In genomic region chr4:181650033-181650825, GRCh38 we compare ENCODE assay signal across 19 cellular contexts.
A peak's percentile ranks its signal among the peaks of the same experiment; 100 is the strongest.
DNase-seq lines count a peak whose midpoint lies in the region; ATAC-seq and TF ChIP-seq lines count a peak whose summit lies in the region.
"Had no signal": no experiment of that assay in that cellular context is flagged by ENCODE, and none has a peak within 500 bp of the region (broad histone marks: within the 10 kb centered on the region; RNA-seq: fewer than 3 reads in every experiment).

No MANE protein-coding gene starts in this region.

- H2AFZ ChIP-seq in ACC112 (ENCODE audit: low read length, unreplicated experiment), result peak overlapping the region; percentile 60

- intact Hi-C loops in heart right ventricle (cut with DNase I), result no loop called here

- DNase-seq in M059J (ENCODE audit: low read depth), result peak; percentile 25
- DNase-seq in amniotic epithelial cell (ENCODE audit: low read depth), result peak; percentile 31
- peak; percentile 44 for DNase-seq in fibroblast of the aortic adventitia (ENCODE audit: low read depth)
- no peak for DNase-seq in heart right ventricle
- no peak for DNase-seq in DMS79 treated with DMSO at 0.1 percent for 48 hours (lab: John Stamatoyannopoulos, UW)
- DNase-seq: DMS 273 treated with DMSO at 0.1 percent for 48 hours, GF-D8, Kasumi-1, MV-4-11, NCI-H1417, NCI-H2029 treated with DMSO at 0.1 percent for 48 hours, NCI-H510A treated with DMSO at 0.1 percent for 48 hours, Peyer's patch had no signal

- H3K36me3 ChIP-seq in ACC112 (ENCODE audit: insufficient read depth, low read length) (no peaks in the 10 kb centered on the region), heart right ventricle (no peaks in the 10 kb centered on the region)
- H3K36me3 ChIP-seq: Peyer's patch had no signal

- H3K4me1 ChIP-seq in ACC112 (ENCODE audit: control insufficient read depth, insufficient read depth, low read length, unreplicated experiment) (peaks cover 32% of the 10 kb centered on the region), heart right ventricle (no peaks in the 10 kb centered on the region)
- H3K4me1 ChIP-seq: A549, Peyer's patch had no signal

- H3K79me2 ChIP-seq in ACC112 (ENCODE audit: control insufficient read depth, insufficient read depth, low read length, unreplicated experiment), result no peaks in the 10 kb centered on the region

- H3K27ac ChIP-seq in ACC112 (ENCODE audit: low read depth, low read length) (peak overlapping the region; percentile 18; the same call in 1 of the 2 replicates), heart right ventricle (no peak overlapping the region)
- H3K27ac ChIP-seq: A549, C4-2B, Peyer's patch had no signal

- WGBS in heart right ventricle, 2 donors, result 46 to 47% methylated on average over 4 of the region's 4 CpGs

- no peak for TF ChIP-seq CTCF in fibroblast of the aortic adventitia (IDR thresholded peaks at IDR 0.05; ENCODE audit: insufficient read depth, low read length)
- TF ChIP-seq CTCF in heart right ventricle (IDR thresholded peaks at IDR 0.05), result no peak

- H3K27me3 ChIP-seq in ACC112 (ENCODE audit: insufficient read depth, low read length), result no peaks in the 10 kb centered on the region
- H3K27me3 ChIP-seq in heart right ventricle, result no peaks in the 10 kb centered on the region
- H3K27me3 ChIP-seq: Peyer's patch had no signal

- H3K4me3 ChIP-seq in ACC112 (ENCODE audit: low read depth, low read length), result no peak overlapping the region
- no peak overlapping the region for H3K4me3 ChIP-seq in fibroblast of the aortic adventitia (ENCODE audit: low read depth, low read length)
- H3K4me3 ChIP-seq in heart right ventricle, result no peak overlapping the region
- H3K4me3 ChIP-seq: A549, Peyer's patch had no signal

- ATAC-seq in HG03432 (IDR thresholded peaks at IDR 0.05; ENCODE audit: unreplicated experiment), result no peak
- no peak for ATAC-seq in heart right ventricle
- no peak for ATAC-seq in HG02623 (IDR thresholded peaks at IDR 0.05; ENCODE audit: unreplicated experiment)
- ATAC-seq: A549, Right ventricle myocardium inferior had no signal

- no peaks in the 10 kb centered on the region for H3K9me3 ChIP-seq in heart right ventricle
- H3K9me3 ChIP-seq: A549, Peyer's patch had no signal

Comparison
In these comparisons a context has a peak if more than half of its experiments do, and no peak if none do; other contexts are left out.
1. DNase-seq: peak in M059J (single experiment), amniotic epithelial cell (single experiment) and fibroblast of the aortic adventitia (single experiment); none in heart right ventricle (0 of 2) and DMS79 treated with DMSO at 0.1 percent for 48 hours (single experiment).